2 cellular contexts compared by ENCODE assay signal in the genomic region with DNA sequence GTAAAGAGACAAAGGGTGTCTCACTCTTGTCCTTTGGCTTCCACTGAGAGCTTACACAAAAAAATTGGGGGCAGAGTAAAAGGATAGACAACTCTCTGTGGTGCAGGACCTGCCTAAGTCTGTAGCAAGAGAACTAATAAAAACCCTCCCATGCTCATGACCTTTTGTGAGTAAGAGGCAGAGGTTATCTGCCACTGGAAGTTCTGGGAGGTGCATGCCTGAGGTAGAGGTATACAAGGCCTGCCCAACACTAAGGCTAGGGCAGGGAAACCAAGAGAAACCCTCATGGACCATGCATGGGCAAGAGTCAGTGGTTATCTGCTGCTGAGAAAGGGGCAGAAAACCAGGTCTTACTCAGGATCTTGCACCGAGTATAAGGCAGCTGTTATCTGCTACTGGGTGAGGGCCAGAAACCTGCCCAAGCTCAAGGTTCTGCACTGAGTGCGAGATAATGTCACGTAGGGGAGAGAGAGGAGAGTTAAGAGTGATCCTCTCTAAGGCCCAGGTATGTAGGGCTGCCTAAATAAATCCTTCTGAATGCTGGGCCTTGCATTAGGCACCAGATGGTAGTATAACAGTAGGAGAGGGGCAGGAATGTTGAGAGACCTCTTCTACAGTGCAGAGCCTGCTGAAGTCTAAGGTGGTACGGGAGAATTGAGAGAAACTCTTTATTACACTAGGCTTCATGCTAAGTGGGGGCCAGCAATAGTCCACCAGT.
TF ChIP-seq lines count a peak whose summit lies in the region.

No MANE protein-coding gene starts in this region.

TF ChIP-seq in IMR-90, 13 proteins besides CTCF, POLR2A, EP300 and RAD21:
- TF ChIP-seq CEBPB (IDR thresholded peaks at IDR 0.05; ENCODE audit: low read depth, low read length) (no peak), MAFK (IDR thresholded peaks at IDR 0.05; ENCODE audit: low read depth, low read length) (no peak), MXI1 (IDR thresholded peaks at IDR 0.05; ENCODE audit: borderline replicate concordance, low read depth, low read length) (no peak), RFX5 (IDR thresholded peaks at IDR 0.05; ENCODE audit: low read depth, low read length) (no peak)
- TF ChIP-seq, protein P1, sequence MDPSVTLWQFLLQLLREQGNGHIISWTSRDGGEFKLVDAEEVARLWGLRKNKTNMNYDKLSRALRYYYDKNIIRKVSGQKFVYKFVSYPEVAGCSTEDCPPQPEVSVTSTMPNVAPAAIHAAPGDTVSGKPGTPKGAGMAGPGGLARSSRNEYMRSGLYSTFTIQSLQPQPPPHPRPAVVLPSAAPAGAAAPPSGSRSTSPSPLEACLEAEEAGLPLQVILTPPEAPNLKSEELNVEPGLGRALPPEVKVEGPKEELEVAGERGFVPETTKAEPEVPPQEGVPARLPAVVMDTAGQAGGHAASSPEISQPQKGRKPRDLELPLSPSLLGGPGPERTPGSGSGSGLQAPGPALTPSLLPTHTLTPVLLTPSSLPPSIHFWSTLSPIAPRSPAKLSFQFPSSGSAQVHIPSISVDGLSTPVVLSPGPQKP (IDR thresholded peaks at IDR 0.05; ENCODE audit: borderline replicate concordance, low read depth, low read length), result no peak
- TF ChIP-seq, protein P2, sequence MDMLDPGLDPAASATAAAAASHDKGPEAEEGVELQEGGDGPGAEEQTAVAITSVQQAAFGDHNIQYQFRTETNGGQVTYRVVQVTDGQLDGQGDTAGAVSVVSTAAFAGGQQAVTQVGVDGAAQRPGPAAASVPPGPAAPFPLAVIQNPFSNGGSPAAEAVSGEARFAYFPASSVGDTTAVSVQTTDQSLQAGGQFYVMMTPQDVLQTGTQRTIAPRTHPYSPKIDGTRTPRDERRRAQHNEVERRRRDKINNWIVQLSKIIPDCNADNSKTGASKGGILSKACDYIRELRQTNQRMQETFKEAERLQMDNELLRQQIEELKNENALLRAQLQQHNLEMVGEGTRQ (IDR thresholded peaks at IDR 0.05; ENCODE audit: low read depth, low read length), result no peak

TF ChIP-seq in H1, 55 proteins besides CTCF, POLR2A, EP300 and RAD21:
- TF ChIP-seq ZNF274 (IDR thresholded peaks at IDR 0.05; ENCODE audit: borderline replicate concordance, extremely low read depth, low read length) (no peak), SRF (IDR thresholded peaks at IDR 0.05; ENCODE audit: low read depth, low read length) (no peak), CTBP2 (IDR thresholded peaks at IDR 0.05; ENCODE audit: borderline replicate concordance, insufficient read depth, insufficient read length, low read length) (no peak), SP2 (IDR thresholded peaks at IDR 0.05; ENCODE audit: low read length) (no peak)
- TF ChIP-seq, protein P3, sequence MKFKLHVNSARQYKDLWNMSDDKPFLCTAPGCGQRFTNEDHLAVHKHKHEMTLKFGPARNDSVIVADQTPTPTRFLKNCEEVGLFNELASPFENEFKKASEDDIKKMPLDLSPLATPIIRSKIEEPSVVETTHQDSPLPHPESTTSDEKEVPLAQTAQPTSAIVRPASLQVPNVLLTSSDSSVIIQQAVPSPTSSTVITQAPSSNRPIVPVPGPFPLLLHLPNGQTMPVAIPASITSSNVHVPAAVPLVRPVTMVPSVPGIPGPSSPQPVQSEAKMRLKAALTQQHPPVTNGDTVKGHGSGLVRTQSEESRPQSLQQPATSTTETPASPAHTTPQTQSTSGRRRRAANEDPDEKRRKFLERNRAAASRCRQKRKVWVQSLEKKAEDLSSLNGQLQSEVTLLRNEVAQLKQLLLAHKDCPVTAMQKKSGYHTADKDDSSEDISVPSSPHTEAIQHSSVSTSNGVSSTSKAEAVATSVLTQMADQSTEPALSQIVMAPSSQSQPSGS (IDR thresholded peaks at IDR 0.05; ENCODE audit: low read length), result no peak
